1 cellular context compared by ENCODE assay signal in the genomic region with DNA sequence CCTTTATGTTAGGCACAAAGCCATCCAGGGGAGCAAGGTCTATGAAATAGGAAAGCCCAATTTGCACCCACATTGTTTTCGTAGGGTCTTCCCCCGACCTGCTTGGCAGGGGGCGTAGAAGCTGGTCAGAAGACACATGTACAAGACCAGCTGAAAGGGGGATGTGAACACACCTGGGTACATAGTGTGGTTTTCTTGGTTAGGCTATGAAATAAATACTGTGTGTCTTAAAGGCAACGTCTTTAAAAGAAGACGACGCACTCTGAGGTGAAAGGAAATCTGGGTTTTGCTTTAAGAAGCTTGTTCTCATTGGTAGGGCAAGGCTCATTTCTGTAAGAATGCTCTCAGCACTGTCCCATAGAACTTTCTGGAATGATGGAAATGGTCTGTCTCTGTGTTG.
TF ChIP-seq lines count a peak whose summit lies in the region.

No MANE protein-coding gene starts in this region.

TF ChIP-seq in WTC11, 78 proteins besides CTCF, POLR2A, EP300 and RAD21 (continued from another document):
- TF ChIP-seq, protein P1, sequence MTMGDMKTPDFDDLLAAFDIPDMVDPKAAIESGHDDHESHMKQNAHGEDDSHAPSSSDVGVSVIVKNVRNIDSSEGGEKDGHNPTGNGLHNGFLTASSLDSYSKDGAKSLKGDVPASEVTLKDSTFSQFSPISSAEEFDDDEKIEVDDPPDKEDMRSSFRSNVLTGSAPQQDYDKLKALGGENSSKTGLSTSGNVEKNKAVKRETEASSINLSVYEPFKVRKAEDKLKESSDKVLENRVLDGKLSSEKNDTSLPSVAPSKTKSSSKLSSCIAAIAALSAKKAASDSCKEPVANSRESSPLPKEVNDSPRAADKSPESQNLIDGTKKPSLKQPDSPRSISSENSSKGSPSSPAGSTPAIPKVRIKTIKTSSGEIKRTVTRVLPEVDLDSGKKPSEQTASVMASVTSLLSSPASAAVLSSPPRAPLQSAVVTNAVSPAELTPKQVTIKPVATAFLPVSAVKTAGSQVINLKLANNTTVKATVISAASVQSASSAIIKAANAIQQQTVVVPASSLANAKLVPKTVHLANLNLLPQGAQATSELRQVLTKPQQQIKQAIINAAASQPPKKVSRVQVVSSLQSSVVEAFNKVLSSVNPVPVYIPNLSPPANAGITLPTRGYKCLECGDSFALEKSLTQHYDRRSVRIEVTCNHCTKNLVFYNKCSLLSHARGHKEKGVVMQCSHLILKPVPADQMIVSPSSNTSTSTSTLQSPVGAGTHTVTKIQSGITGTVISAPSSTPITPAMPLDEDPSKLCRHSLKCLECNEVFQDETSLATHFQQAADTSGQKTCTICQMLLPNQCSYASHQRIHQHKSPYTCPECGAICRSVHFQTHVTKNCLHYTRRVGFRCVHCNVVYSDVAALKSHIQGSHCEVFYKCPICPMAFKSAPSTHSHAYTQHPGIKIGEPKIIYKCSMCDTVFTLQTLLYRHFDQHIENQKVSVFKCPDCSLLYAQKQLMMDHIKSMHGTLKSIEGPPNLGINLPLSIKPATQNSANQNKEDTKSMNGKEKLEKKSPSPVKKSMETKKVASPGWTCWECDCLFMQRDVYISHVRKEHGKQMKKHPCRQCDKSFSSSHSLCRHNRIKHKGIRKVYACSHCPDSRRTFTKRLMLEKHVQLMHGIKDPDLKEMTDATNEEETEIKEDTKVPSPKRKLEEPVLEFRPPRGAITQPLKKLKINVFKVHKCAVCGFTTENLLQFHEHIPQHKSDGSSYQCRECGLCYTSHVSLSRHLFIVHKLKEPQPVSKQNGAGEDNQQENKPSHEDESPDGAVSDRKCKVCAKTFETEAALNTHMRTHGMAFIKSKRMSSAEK (CRISPR knock-in tag; IDR thresholded peaks at IDR 0.05; ENCODE audit: borderline replicate concordance) = no peak
- TF ChIP-seq, protein P2, sequence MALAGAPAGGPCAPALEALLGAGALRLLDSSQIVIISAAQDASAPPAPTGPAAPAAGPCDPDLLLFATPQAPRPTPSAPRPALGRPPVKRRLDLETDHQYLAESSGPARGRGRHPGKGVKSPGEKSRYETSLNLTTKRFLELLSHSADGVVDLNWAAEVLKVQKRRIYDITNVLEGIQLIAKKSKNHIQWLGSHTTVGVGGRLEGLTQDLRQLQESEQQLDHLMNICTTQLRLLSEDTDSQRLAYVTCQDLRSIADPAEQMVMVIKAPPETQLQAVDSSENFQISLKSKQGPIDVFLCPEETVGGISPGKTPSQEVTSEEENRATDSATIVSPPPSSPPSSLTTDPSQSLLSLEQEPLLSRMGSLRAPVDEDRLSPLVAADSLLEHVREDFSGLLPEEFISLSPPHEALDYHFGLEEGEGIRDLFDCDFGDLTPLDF (CRISPR knock-in tag; IDR thresholded peaks at IDR 0.05) = no peak
- TF ChIP-seq, protein P3, sequence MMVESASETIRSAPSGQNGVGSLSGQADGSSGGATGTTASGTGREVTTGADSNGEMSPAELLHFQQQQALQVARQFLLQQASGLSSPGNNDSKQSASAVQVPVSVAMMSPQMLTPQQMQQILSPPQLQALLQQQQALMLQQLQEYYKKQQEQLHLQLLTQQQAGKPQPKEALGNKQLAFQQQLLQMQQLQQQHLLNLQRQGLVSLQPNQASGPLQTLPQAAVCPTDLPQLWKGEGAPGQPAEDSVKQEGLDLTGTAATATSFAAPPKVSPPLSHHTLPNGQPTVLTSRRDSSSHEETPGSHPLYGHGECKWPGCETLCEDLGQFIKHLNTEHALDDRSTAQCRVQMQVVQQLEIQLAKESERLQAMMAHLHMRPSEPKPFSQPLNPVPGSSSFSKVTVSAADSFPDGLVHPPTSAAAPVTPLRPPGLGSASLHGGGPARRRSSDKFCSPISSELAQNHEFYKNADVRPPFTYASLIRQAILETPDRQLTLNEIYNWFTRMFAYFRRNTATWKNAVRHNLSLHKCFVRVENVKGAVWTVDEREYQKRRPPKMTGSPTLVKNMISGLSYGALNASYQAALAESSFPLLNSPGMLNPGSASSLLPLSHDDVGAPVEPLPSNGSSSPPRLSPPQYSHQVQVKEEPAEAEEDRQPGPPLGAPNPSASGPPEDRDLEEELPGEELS (CRISPR knock-in tag; IDR thresholded peaks at IDR 0.05) = no peak
- TF ChIP-seq TP53 (CRISPR knock-in tag; IDR thresholded peaks at IDR 0.05) = no peak
- no peak for TF ChIP-seq EMX1 (CRISPR knock-in tag; IDR thresholded peaks at IDR 0.05)
